10 cellular contexts compared by ENCODE assay signal in genomic region chr10:124678566-124679240, GRCh38.
DNase-seq lines count a peak whose midpoint lies in the region; ATAC-seq, FAIRE-seq and TF ChIP-seq lines count a peak whose summit lies in the region.
"Had no signal": no experiment of that assay in that cellular context is flagged by ENCODE, and none has a peak within 500 bp of the region (broad histone marks: within the 10 kb centered on the region; RNA-seq: fewer than 3 reads in every experiment).

No MANE protein-coding gene starts in this region.

- no peaks in the 10 kb centered on the region for H3K9me3 ChIP-seq in small intestine (ENCODE audit: control insufficient read depth, low read depth)

- peak overlapping the region; percentile 71 to 100 (median 98) for H3K27ac ChIP-seq in dorsolateral prefrontal cortex
- H3K27ac ChIP-seq in small intestine (ENCODE audit: low read depth in 1 of 2, low read length in 1 of 2): peak overlapping the region; percentile 0 to 63

- intact Hi-C loops in dorsolateral prefrontal cortex (cut with DNase I): no loop called here

- DNase-seq in Jurkat, Clone E6-1 (ENCODE audit: low read depth, low spot score): peak; percentile 98
- peak; percentile 45 for DNase-seq in activated CD4-positive, alpha-beta T cell treated with anti-CD3 and anti-CD28 coated beads, Interleukin-2, amount 50 U/mL, for 1 hour
- no peak for DNase-seq in dorsolateral prefrontal cortex
- no peak for DNase-seq in small intestine
- no peak for DNase-seq in medulla oblongata (ENCODE audit: extremely low spot score)
- no peak for DNase-seq in GF-D8 (lab: John Stamatoyannopoulos, UW)
- no peak for DNase-seq in GM19240 (ENCODE audit: insufficient read length, low spot score)
- DNase-seq: NCI-H1417 treated with DMSO at 0.1 percent for 48 hours had no signal

- H3K27me3 ChIP-seq in dorsolateral prefrontal cortex: no peaks in the 10 kb centered on the region
- no peaks in the 10 kb centered on the region for H3K27me3 ChIP-seq in small intestine (ENCODE audit: control insufficient read depth in 2 of 2, insufficient read depth in 2 of 2, low read length in 2 of 2)

- peaks cover 5 to 8% of the 10 kb centered on the region in 2 donors for H3K36me3 ChIP-seq in small intestine (ENCODE audit: control insufficient read depth in 2 of 2, insufficient read depth in 2 of 2, low read length in 2 of 2)

- no peak for FAIRE-seq in small intestine (lab: Jason Lieb, UNC)
- FAIRE-seq: H1 had no signal

- TF ChIP-seq CTCF in dorsolateral prefrontal cortex (IDR thresholded peaks at IDR 0.05 in 54 of 56, conservative IDR thresholded peaks at IDR 0.05 in 2 of 56; ENCODE audit: low read depth in 1 of 56, partially characterized antibody in 56 of 56): no peak

- WGBS in small intestine, 3 donors: 68 to 74% (median 68%) methylated on average over 12 of the region's 12 CpGs

- no peak for ATAC-seq in HG02970 (IDR thresholded peaks at IDR 0.05; ENCODE audit: low FRiP score, unreplicated experiment)

- H3K4me1 ChIP-seq in small intestine (ENCODE audit: control insufficient read depth in 2 of 2, insufficient read depth in 1 of 2, low read depth in 1 of 2, low read length in 1 of 2): peaks cover 5 to 10% of the 10 kb centered on the region in 2 donors

- H3K4me3 ChIP-seq in Jurkat, Clone E6-1 (ENCODE audit: low read length): peak overlapping the region; percentile 40
- peak overlapping the region in 1 of 59 donors; percentile 38 for H3K4me3 ChIP-seq in dorsolateral prefrontal cortex
- no peak overlapping the region for H3K4me3 ChIP-seq in small intestine (ENCODE audit: low read depth in 1 of 2, low read length in 2 of 2)

Comparison
In these comparisons a context has a peak if more than half of its experiments do, and no peak if none do; other contexts are left out.
1. DNase-seq: peak in Jurkat, Clone E6-1 (single experiment) and activated CD4-positive, alpha-beta T cell treated with anti-CD3 and anti-CD28 coated beads, Interleukin-2, amount 50 U/mL, for 1 hour (single experiment); none in dorsolateral prefrontal cortex (0 of 10), small intestine (single experiment), medulla oblongata (single experiment), GF-D8 (single experiment) and GM19240 (single experiment).